Comparison of ENCODE assay signal across 29 cellular contexts in genomic region chr10:49066944-49067730, GRCh38.
"Had no signal": no experiment of that assay in that cellular context is flagged by ENCODE, and none has a peak within 500 bp of the region (broad histone marks: within the 10 kb centered on the region; RNA-seq: fewer than 3 reads in every experiment).

No MANE protein-coding gene starts in this region.

- H3K4me1 Mint-ChIP-seq: activated CD4-positive, alpha-beta T cell treated with anti-CD3 and anti-CD28 coated beads, Interleukin-2, amount 10 ng/mL, durations not matched to agents 7 days and 5 days; activated T-helper 17 cell treated with anti-CD3 and anti-CD28 coated beads, Interleukin-2, amount 50 U/mL, for 72 hours; T-cell; WTC11 had no signal

- H3K36me3 Mint-ChIP-seq: activated naive CD8-positive, alpha-beta T cell; T-cell had no signal

- H3K4me1 ChIP-seq: colonic mucosa had no signal

- H3K27ac ChIP-seq: brain microvascular endothelial cell, colonic mucosa, VCaP had no signal

- H3K27me3 ChIP-seq: brain microvascular endothelial cell, colonic mucosa had no signal

- DNase-seq: activated CD4-positive, alpha-beta T cell treated with anti-CD3 and anti-CD28 coated beads for 1 hour; activated CD4-positive, alpha-beta T cell treated with anti-CD3 and anti-CD28 coated beads for 4 hours; activated CD4-positive, alpha-beta T cell treated with anti-CD3 and anti-CD28 coated beads, Interleukin-2, amount 10 ng/mL, durations not matched to agents 7 days and 5 days; activated CD4-positive, alpha-beta T cell treated with anti-CD3 and anti-CD28 coated beads, Interleukin-2, amount 50 U/mL, for 4 hours; activated CD8-positive, alpha-beta memory T cell treated with anti-CD3 and anti-CD28 coated beads for 24 hours; activated CD8-positive, alpha-beta T cell treated with anti-CD3 and anti-CD28 coated beads for 36 hours; activated effector memory CD4-positive, alpha-beta T cell treated with Interleukin-2 at 50 U/mL for 16 hours; activated gamma-delta T cell treated with Interleukin-2 at 50 U/mL for 16 hours; activated naive CD4-positive, alpha-beta T cell treated with anti-CD3 and anti-CD28 coated beads, Interleukin-2, amount 50 U/mL, for 16 hours; activated naive CD4-positive, alpha-beta T cell treated with Interleukin-2 at 50 U/mL for 16 hours; activated T-cell treated with anti-CD3 and anti-CD28 coated beads, Interleukin-2, amount 50 U/mL, for 4 hours; amniotic stem cell; anterior cingulate cortex; brain microvascular endothelial cell; central memory CD4-positive, alpha-beta T cell; cerebellar nuclear complex; colonic mucosa; effector CD8-positive, alpha-beta T cell; foreskin fibroblast; SW 1271; T-cell had no signal

- H3K27ac Mint-ChIP-seq: activated CD4-positive, alpha-beta T cell treated with anti-CD3 and anti-CD28 coated beads, Interleukin-2, amount 10 ng/mL, durations not matched to agents 7 days and 5 days; activated CD8-positive, alpha-beta T cell treated with anti-CD3 and anti-CD28 coated beads for 36 hours; activated naive CD8-positive, alpha-beta T cell; activated T-helper 17 cell treated with anti-CD3 and anti-CD28 coated beads, Interleukin-2, amount 50 U/mL, for 72 hours; T-cell; T-helper 1 cell treated with Interleukin-12 subunit alpha and Interleukin-12 subunit beta and Interleukin-4 antibody, amounts not matched to agents 30 μg/mL and 1 μg/mL, for 36 hours; WTC11 had no signal

- ATAC-seq: activated CD8-positive, alpha-beta T cell treated with anti-CD3 and anti-CD28 coated beads for 36 hours; activated T-cell treated with anti-CD3 and anti-CD28 coated beads, Interleukin-2, amount 50 U/mL, for 4 hours; activated T-helper 17 cell treated with anti-CD3 and anti-CD28 coated beads, Interleukin-2, amount 50 U/mL, for 72 hours; esophagus mucosa; T-cell; WTC11 had no signal

- H3K4me3 Mint-ChIP-seq: activated CD4-positive, alpha-beta T cell treated with anti-CD3 and anti-CD28 coated beads, Interleukin-2, amount 10 ng/mL, durations not matched to agents 7 days and 5 days; activated CD8-positive, alpha-beta T cell treated with anti-CD3 and anti-CD28 coated beads for 36 hours; activated naive CD8-positive, alpha-beta T cell; activated T-cell treated with anti-CD3 and anti-CD28 coated beads, Interleukin-2, amount 50 U/mL, for 4 hours; activated T-helper 17 cell treated with anti-CD3 and anti-CD28 coated beads, Interleukin-2, amount 50 U/mL, for 72 hours; T-cell; T-helper 1 cell treated with Interleukin-12 subunit alpha and Interleukin-12 subunit beta and Interleukin-4 antibody, amounts not matched to agents 30 μg/mL and 1 μg/mL, for 36 hours; WTC11 had no signal

- FAIRE-seq: astrocyte, bronchial epithelial cell had no signal

- H3K36me3 ChIP-seq: brain microvascular endothelial cell, colonic mucosa had no signal

- H3K9me3 ChIP-seq: colonic mucosa had no signal

- H3K4me3 ChIP-seq: colonic mucosa had no signal
